In genomic region chr4:114464873-114465272, GRCh38 we compare ENCODE assay signal across 20 cellular contexts.
"Had no signal": no experiment of that assay in that cellular context is flagged by ENCODE, and none has a peak within 500 bp of the region (broad histone marks: within the 10 kb centered on the region; RNA-seq: fewer than 3 reads in every experiment).

No MANE protein-coding gene starts in this region.

- DNase-seq: activated B cell treated with CpG ODN at 0.5 μM for 24 hours; activated CD4-positive, alpha-beta memory T cell treated with anti-CD3 and anti-CD28 coated beads for 36 hours; activated CD4-positive, alpha-beta T cell treated with anti-CD3 and anti-CD28 coated beads for 4 hours; activated gamma-delta T cell treated with Interleukin-2 at 50 U/mL for 16 hours; activated naive CD8-positive, alpha-beta T cell treated with anti-CD3 and anti-CD28 coated beads for 36 hours; activated T-cell treated with anti-CD3 and anti-CD28 coated beads for 4 hours; amniotic stem cell; central memory CD4-positive, alpha-beta T cell; dorsolateral prefrontal cortex; heart right ventricle; stimulated activated naive CD4-positive, alpha-beta T cell; uterus had no signal

- H3K36me3 Mint-ChIP-seq: activated CD4-positive, alpha-beta memory T cell treated with anti-CD3 and anti-CD28 coated beads for 36 hours; activated naive CD8-positive, alpha-beta T cell treated with anti-CD3 and anti-CD28 coated beads for 36 hours; brain; mesothelial cell of epicardium had no signal

- H3K27me3 Mint-ChIP-seq: brain had no signal

- H3K4me1 ChIP-seq: gastroesophageal sphincter, heart right ventricle, tibial nerve, uterus had no signal

- H3K9me3 Mint-ChIP-seq: activated B cell treated with CpG ODN at 0.5 μM for 24 hours; activated CD4-positive, alpha-beta memory T cell treated with anti-CD3 and anti-CD28 coated beads for 36 hours; activated T-helper 1 cell treated with anti-CD3 and anti-CD28 coated beads, Interleukin-12 subunit alpha, Interleukin-12 subunit beta, Interleukin-2, Interleukin-4 antibody, amounts not matched to agents 30 ng/mL and 10 ng/mL and 1 ng/mL, durations not matched to agents 14 hours and 24 hours and 36 hours; brain; mesothelial cell of epicardium; nephron; T-helper 2 cell treated with Interferon-gamma antibody and Interleukin-4, amounts not matched to agents 5 μg/mL and 100 μg/mL, for 36 hours had no signal

- H3K4me3 ChIP-seq: dorsolateral prefrontal cortex, gastroesophageal sphincter, heart right ventricle, tibial nerve, uterus had no signal

- H3K27me3 ChIP-seq: gastroesophageal sphincter, heart right ventricle, tibial nerve, uterus had no signal

- H3K4me3 Mint-ChIP-seq: activated B cell treated with CpG ODN at 0.5 μM for 24 hours; activated CD4-positive, alpha-beta memory T cell treated with anti-CD3 and anti-CD28 coated beads for 36 hours; activated naive CD8-positive, alpha-beta T cell treated with anti-CD3 and anti-CD28 coated beads for 36 hours; activated T-helper 1 cell treated with anti-CD3 and anti-CD28 coated beads, Interleukin-12 subunit alpha, Interleukin-12 subunit beta, Interleukin-2, Interleukin-4 antibody, amounts not matched to agents 30 ng/mL and 10 ng/mL and 1 ng/mL, durations not matched to agents 14 hours and 24 hours and 36 hours; brain; mesothelial cell of epicardium; nephron; T-helper 2 cell treated with Interferon-gamma antibody and Interleukin-4, amounts not matched to agents 5 μg/mL and 100 μg/mL, for 36 hours had no signal

- H3K27ac Mint-ChIP-seq: activated B cell treated with CpG ODN at 0.5 μM for 24 hours; activated CD4-positive, alpha-beta memory T cell treated with anti-CD3 and anti-CD28 coated beads for 36 hours; activated naive CD8-positive, alpha-beta T cell treated with anti-CD3 and anti-CD28 coated beads for 36 hours; activated T-helper 1 cell treated with anti-CD3 and anti-CD28 coated beads, Interleukin-12 subunit alpha, Interleukin-12 subunit beta, Interleukin-2, Interleukin-4 antibody, amounts not matched to agents 30 ng/mL and 10 ng/mL and 1 ng/mL, durations not matched to agents 14 hours and 24 hours and 36 hours; brain; mesothelial cell of epicardium; nephron; T-helper 2 cell treated with Interferon-gamma antibody and Interleukin-4, amounts not matched to agents 5 μg/mL and 100 μg/mL, for 36 hours had no signal

- ATAC-seq: gastroesophageal sphincter, heart right ventricle had no signal

- H3K36me3 ChIP-seq: gastroesophageal sphincter, heart right ventricle, tibial nerve, uterus had no signal

- FAIRE-seq: colon had no signal

- H3K9me3 ChIP-seq: gastroesophageal sphincter, heart right ventricle, tibial nerve, uterus had no signal

- H3K27ac ChIP-seq: dorsolateral prefrontal cortex, gastroesophageal sphincter, heart right ventricle, tibial nerve, uterus had no signal

- H3K4me1 Mint-ChIP-seq: activated B cell treated with CpG ODN at 0.5 μM for 24 hours; activated naive CD8-positive, alpha-beta T cell treated with anti-CD3 and anti-CD28 coated beads for 36 hours; brain; mesothelial cell of epicardium; nephron had no signal
